21 cellular contexts compared by ENCODE assay signal in the genomic region with DNA sequence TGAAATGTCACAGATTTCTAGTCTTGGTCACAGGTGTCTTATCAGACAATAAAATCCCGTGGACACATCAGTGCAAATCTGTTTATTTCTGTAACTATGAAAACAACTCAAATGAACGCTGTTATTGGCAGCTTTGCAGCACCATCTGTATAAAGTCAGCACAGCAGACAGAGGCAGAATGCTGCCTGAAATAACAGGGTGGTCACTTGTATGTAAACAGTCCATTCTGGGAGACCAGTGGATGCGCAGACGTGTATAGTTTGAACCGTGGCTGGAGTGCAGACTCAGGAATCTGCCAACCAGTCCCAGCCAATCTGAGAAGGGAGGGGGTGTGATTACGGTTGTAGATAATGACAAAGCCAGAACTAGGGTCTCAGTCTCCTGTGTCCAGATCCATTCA. TPM values are rescaled to one million over a fixed set of nuclear protein-coding genes. Genes with fewer than 3 reads are reported as not detected.
DNase-seq lines count a peak whose midpoint lies in the region; ATAC-seq, FAIRE-seq and TF ChIP-seq lines count a peak whose summit lies in the region.
"Had no signal": no experiment of that assay in that cellular context is flagged by ENCODE, and none has a peak within 500 bp of the region (broad histone marks: within the 10 kb centered on the region; RNA-seq: fewer than 3 reads in every experiment).

No MANE protein-coding gene starts in this region.

- WGBS in GM23248 (ENCODE audit: low coverage in 1 of 2, low lambda C conversion rate in 2 of 2, missing lambda C conversion rate in 2 of 2), 2 experiments: 20 to 22% methylated on average over 6 of the region's 6 CpGs
- WGBS in H1 (ENCODE audit: extremely low coverage in 1 of 2, insufficient coverage in 1 of 2, insufficient read length in 1 of 2, insufficient replicate concordance in 2 of 2, low coverage in 1 of 2, low lambda C conversion rate in 2 of 2, missing lambda C conversion rate in 1 of 2), 2 experiments: 90% methylated on average over 6 of the region's 6 CpGs; no CpG with 5 or more reads in 1 of the 2 experiments
- 63 to 69% methylated on average over 6 of the region's 6 CpGs for WGBS in upper lobe of left lung, 2 donors

- H3K4ac ChIP-seq in H1 (replicated peaks; ENCODE audit: insufficient read length, low read depth, low read length): no peak overlapping the region

- intact Hi-C loops in OCI-LY7 (cut with micrococcal nuclease; ENCODE audit: unreplicated experiment): no loop called here

- POLR2A ChIA-PET in OCI-LY7 (lab: Charles Lee) (interaction anchor here (0.6 kb wide), 1 partner anchor 107 kb away, joined by 5 read pairs; no protein-coding TSS in a partner anchor), H1 (lab: Charles Lee; ENCODE audit: partially characterized antibody) (interaction anchor here (1.3 kb wide), 1 partner anchor 9 kb away, joined by 3 read pairs; no protein-coding TSS in a partner anchor)

- H3K56ac ChIP-seq in H1 (replicated peaks; ENCODE audit: insufficient read length, low read depth, low read length): peak overlapping the region; percentile 47

- H3K23me2 ChIP-seq in H1 (ENCODE audit: low read depth, low read length): no peaks in the 10 kb centered on the region

- H3K9ac ChIP-seq in GM23248: no peak overlapping the region
- no peak overlapping the region for H3K9ac ChIP-seq in H1 (replicated peaks in 1 of 4; ENCODE audit: extremely low read depth in 1 of 4, low read depth in 3 of 4, low read length in 3 of 4)
- H3K9ac ChIP-seq: BLaER1 had no signal

- H4K91ac ChIP-seq in H1 (replicated peaks; ENCODE audit: insufficient read length, low read length): no peak overlapping the region

- H2AFZ ChIP-seq in GM23248: no peak overlapping the region
- no peak overlapping the region for H2AFZ ChIP-seq in OCI-LY7 (ENCODE audit: low read length)
- H2AFZ ChIP-seq in H1 (ENCODE audit: low read length): no peak overlapping the region

- H4K20me1 ChIP-seq in GM23248 (ENCODE audit: insufficient read depth): no peaks in the 10 kb centered on the region
- no peaks in the 10 kb centered on the region for H4K20me1 ChIP-seq in OCI-LY7 (ENCODE audit: insufficient read depth, low read length)
- H4K20me1 ChIP-seq in H1 (replicated peaks in 1 of 2; ENCODE audit: control insufficient read depth in 1 of 2, insufficient read depth in 2 of 2, low read length in 2 of 2): no peaks in the 10 kb centered on the region
- H4K20me1 ChIP-seq: BLaER1 had no signal

- H3K27me3 ChIP-seq in GM23248 (replicated peaks; ENCODE audit: insufficient read depth) (no peaks in the 10 kb centered on the region), H1 (replicated peaks in 1 of 4; ENCODE audit: control insufficient read depth in 3 of 4, extremely low read depth in 1 of 4, insufficient read depth in 3 of 4, low read length in 3 of 4) (no peaks in the 10 kb centered on the region), upper lobe of left lung (no peaks in the 10 kb centered on the region)
- H3K27me3 ChIP-seq: BLaER1 had no signal

- no peak for TF ChIP-seq CTCF in OCI-LY7 (conservative IDR thresholded peaks at IDR 0.05; ENCODE audit: low read length)
- no peak for TF ChIP-seq CTCF in H1 (IDR thresholded peaks at IDR 0.05; ENCODE audit: control extremely low read depth in 1 of 3, insufficient read depth in 1 of 3, low read depth in 1 of 3, low read length in 3 of 3)
- no peak for TF ChIP-seq CTCF in upper lobe of left lung (IDR thresholded peaks at IDR 0.05)

- no peaks in the 10 kb centered on the region for H3K4me1 ChIP-seq in GM23248 (ENCODE audit: insufficient read depth)
- H3K4me1 ChIP-seq in OCI-LY7 (ENCODE audit: insufficient read depth, low read length, poor library complexity, severe bottlenecking): no peaks in the 10 kb centered on the region
- H3K4me1 ChIP-seq in H1 (replicated peaks in 1 of 4; ENCODE audit: control insufficient read depth in 3 of 4, insufficient read depth in 4 of 4, low read length in 3 of 4): no peaks in the 10 kb centered on the region
- H3K4me1 ChIP-seq in upper lobe of left lung: no peaks in the 10 kb centered on the region
- H3K4me1 ChIP-seq: BLaER1 had no signal

- no peak overlapping the region for H3K14ac ChIP-seq in H1 (ENCODE audit: insufficient read length)

- H3K9me3 ChIP-seq in GM23248 (ENCODE audit: low read depth): no peaks in the 10 kb centered on the region
- H3K9me3 ChIP-seq in OCI-LY7 (ENCODE audit: low read length): no peaks in the 10 kb centered on the region
- no peaks in the 10 kb centered on the region for H3K9me3 ChIP-seq in H1 (ENCODE audit: insufficient read depth in 2 of 2, low read depth in 1 of 2, low read length in 1 of 2)
- H3K9me3 ChIP-seq in upper lobe of left lung: no peaks in the 10 kb centered on the region
- H3K9me3 ChIP-seq: BLaER1 had no signal

- H3F3A ChIP-seq in GM23248 (ENCODE audit: insufficient read depth): 0 out of 2 replicates have a peak, but pooled peaks cover 10% of the 10 kb centered on the region

- BruUV-seq in OCI-LY7 (replicated peaks; lab: Mats Ljungman, UMichigan): TSS peak; percentile 28

- TF ChIP-seq RAD21 in H1 (IDR thresholded peaks at IDR 0.05 in 1 of 2, conservative IDR thresholded peaks at IDR 0.05 in 1 of 2; ENCODE audit: low read depth in 2 of 2, low read length in 2 of 2): no peak

- H3K36me3 ChIP-seq in GM23248 (ENCODE audit: low read depth) (peaks cover 5% of the 10 kb centered on the region; the same call in 1 of the 2 replicates), OCI-LY7 (ENCODE audit: insufficient read depth, low read length) (peaks cover 16% of the 10 kb centered on the region; the same call in 1 of the 2 replicates), H1 (ENCODE audit: control insufficient read depth in 2 of 4, insufficient read depth in 4 of 4, low read length in 3 of 4) (peaks cover 4 to 12% (median 8%) of the 10 kb centered on the region in 4 experiments; a peak in 7 of 8 replicates), upper lobe of left lung (peaks cover 3 to 21% (median 15%) of the 10 kb centered on the region in 4 donors)

- CTCF ChIA-PET in OCI-LY7 (lab: Charles Lee; ENCODE audit: unreplicated experiment) (no interaction called here), H1 (lab: Charles Lee; ENCODE audit: partially characterized antibody) (no interaction called here)

- no peak overlapping the region for H3K4me3 ChIP-seq in GM23248
- H3K4me3 ChIP-seq in OCI-LY7 (ENCODE audit: low read depth, low read length, poor library complexity, severe bottlenecking): no peak overlapping the region
- H3K4me3 ChIP-seq in H1 (ENCODE audit: extremely low read depth in 1 of 4, insufficient read depth in 2 of 4, low read depth in 3 of 4, low read length in 4 of 4): no peak overlapping the region
- no peak overlapping the region for H3K4me3 ChIP-seq in upper lobe of left lung
- H3K4me3 ChIP-seq: BLaER1 had no signal

- no peak overlapping the region for H2BK15ac ChIP-seq in H1 (ENCODE audit: low read length)

- no peak overlapping the region for H2BK20ac ChIP-seq in H1 (ENCODE audit: low read length)

- H3K9me2 ChIP-seq in GM23248 (ENCODE audit: insufficient read depth): no peaks in the 10 kb centered on the region
- no peaks in the 10 kb centered on the region for H3K9me2 ChIP-seq in OCI-LY7 (ENCODE audit: insufficient read depth, low read length)

- no peak for ATAC-seq in GM18873 (IDR thresholded peaks at IDR 0.05; ENCODE audit: low FRiP score, unreplicated experiment)
- no peak for ATAC-seq in upper lobe of left lung (ENCODE audit: low FRiP score in 2 of 2)

- H3K18ac ChIP-seq in H1 (ENCODE audit: extremely low read depth, low read length): no peak overlapping the region

- no peaks in the 10 kb centered on the region for H3K79me1 ChIP-seq in H1 (ENCODE audit: low read depth, low read length)

- TF ChIP-seq POLR2A in H1 (IDR thresholded peaks at IDR 0.05; ENCODE audit: control extremely low read depth in 1 of 2, low read depth in 2 of 2, low read length in 2 of 2) (no peak), upper lobe of left lung (IDR thresholded peaks at IDR 0.05) (no peak)

- H3K79me2 ChIP-seq in GM23248 (ENCODE audit: insufficient read depth): no peaks in the 10 kb centered on the region
- H3K79me2 ChIP-seq in OCI-LY7 (ENCODE audit: insufficient read depth, low read depth, low read length): no peaks in the 10 kb centered on the region
- no peaks in the 10 kb centered on the region for H3K79me2 ChIP-seq in H1 (ENCODE audit: control insufficient read depth in 1 of 2, insufficient read depth in 2 of 2, low read length in 2 of 2)

- no peak overlapping the region for H3K27ac ChIP-seq in GM23248
- no peak overlapping the region for H3K27ac ChIP-seq in OCI-LY7 (ENCODE audit: low read depth, low read length, poor library complexity, severe bottlenecking)
- no peak overlapping the region for H3K27ac ChIP-seq in H1 (ENCODE audit: low read depth, low read length)
- H3K27ac ChIP-seq in upper lobe of left lung: no peak overlapping the region
- H3K27ac ChIP-seq: BLaER1 had no signal

- DNase-seq in GM23248 (peak; percentile 6), OCI-LY7 (ENCODE audit: low spot score) (no peak), H1 (ENCODE audit: low read depth in 1 of 2, low spot score in 2 of 2) (no peak), hepatic stellate cell (ENCODE audit: low spot score) (peak; percentile 32), AG20443 (ENCODE audit: low spot score) (no peak), upper lobe of left lung (no peak)
- DNase-seq in stimulated activated CD8-positive, alpha-beta memory T cell treated with anti-CD3 and anti-CD28 coated beads, Interleukin-4, amount 100 ng/mL, for 48 hours: no peak
- DNase-seq: DMS153, EL, HFFc6, Karpas-422, MM.1S, NCI-H1105 treated with DMSO at 0.1 percent for 48 hours, NCI-H1694 treated with DMSO at 0.1 percent for 48 hours, NCI-H345, NCI-H69, Right ventricle myocardium superior had no signal

- TF ChIP-seq EP300 in H1 (IDR thresholded peaks at IDR 0.05; ENCODE audit: borderline replicate concordance in 1 of 2, low read depth in 2 of 2, low read length in 2 of 2) (no peak), upper lobe of left lung (IDR thresholded peaks at IDR 0.05) (no peak)

- no peak overlapping the region for H2BK120ac ChIP-seq in H1 (replicated peaks; ENCODE audit: low read depth, low read length)

- H2BK12ac ChIP-seq in H1 (ENCODE audit: low read depth, low read length): no peak overlapping the region

- H4K5ac ChIP-seq in H1 (ENCODE audit: insufficient read length, low read depth, low read length): no peak overlapping the region

- in situ Hi-C loops in GM23248 (cut with MboI): no loop called here

- H2AK5ac ChIP-seq in H1 (ENCODE audit: low read depth, low read length): no peak overlapping the region

- H3K4me2 ChIP-seq in GM23248 (ENCODE audit: unreplicated experiment): no peak overlapping the region
- no peak overlapping the region for H3K4me2 ChIP-seq in OCI-LY7 (ENCODE audit: low read length)
- H3K4me2 ChIP-seq in H1 (ENCODE audit: insufficient read depth in 1 of 2, low read depth in 2 of 2, low read length in 2 of 2): no peak overlapping the region
- H3K4me2 ChIP-seq: BLaER1 had no signal

- H4K8ac ChIP-seq in H1 (ENCODE audit: extremely low read depth, insufficient read depth, low read length): no peak overlapping the region

- FAIRE-seq in H1 (lab: Jason Lieb, UNC): no peak
- FAIRE-seq: H54, RCC 7860 had no signal

- no peak overlapping the region for H3K23ac ChIP-seq in H1 (ENCODE audit: insufficient read length)

- H2BK5ac ChIP-seq in H1 (ENCODE audit: low read depth, low read length): no peak overlapping the region

RNA-seq across cellular contexts. Expression of a gene that starts 54.8 kb away (rescaled TPM):
- total RNA-seq in GM23248 (2014; rRNA removed; shearing (Covaris generic)): 19.3 and 23.6 TPM in 2 replicates
- polyA plus RNA-seq in GM23248 (2016; fragmentation: Nextera tagmentation; extraction: Ambion mirVana) (44.2 and 55.0 TPM in 2 replicates), H1 (2011; rRNA removed) (26.1 and 29.0 TPM in 2 replicates)
- 19.9 and 21.4 TPM in 2 replicates for total RNA-seq in OCI-LY7 (2014; rRNA removed; shearing (Covaris generic))
- total RNA-seq in OCI-LY7 (2022) (60.3 and 61.3 TPM in 2 replicates), upper lobe of left lung (10 to 100 TPM; 13.4 to 60.8 (median 40.4) TPM)
- total RNA-seq in H1 (2021; fragmentation: NEBNext Ultra II Directional; extraction: Animal tissue kit (Norgen Biotek cat#: 25700)): 98.2 and 105 TPM in 2 replicates
- polyA plus RNA-seq in H1 (2011; cell fraction: cytosol; rRNA removed): 27.2 TPM
- polyA plus RNA-seq in H1 (2011; cell fraction: nucleus; rRNA removed): 42.3 TPM
- 38.1 to 80.7 TPM (median 57.2 TPM) in 4 replicates for polyA plus RNA-seq in H1 (2012, experiment 1 of 2)
- polyA plus RNA-seq in H1 (2012, experiment 2 of 2): 4.5 TPM
- 64.9 TPM for polyA plus RNA-seq in H1 (2013, experiment 1 of 2)
- 60.6 TPM for polyA plus RNA-seq in H1 (2013, experiment 2 of 2)
- polyA minus RNA-seq in H1 (2011; rRNA and poly(A)+ RNA removed): 113 and 114 TPM in 2 replicates
- 41.1 TPM for polyA minus RNA-seq in H1 (2011; cell fraction: cytosol; rRNA and poly(A)+ RNA removed)
- 48.0 TPM for polyA minus RNA-seq in H1 (2011; cell fraction: nucleus; rRNA and poly(A)+ RNA removed)

Comparison
In these comparisons a context has a peak if more than half of its experiments do, and no peak if none do; other contexts are left out.
1. DNase-seq: peak in GM23248 (single experiment) and hepatic stellate cell (single experiment); none in OCI-LY7 (single experiment), H1 (0 of 2), AG20443 (single experiment), upper lobe of left lung (0 of 2) and stimulated activated CD8-positive, alpha-beta memory T cell treated with anti-CD3 and anti-CD28 coated beads, Interleukin-4, amount 100 ng/mL, for 48 hours (single experiment).